7 cellular contexts compared by ENCODE assay signal in the genomic region with DNA sequence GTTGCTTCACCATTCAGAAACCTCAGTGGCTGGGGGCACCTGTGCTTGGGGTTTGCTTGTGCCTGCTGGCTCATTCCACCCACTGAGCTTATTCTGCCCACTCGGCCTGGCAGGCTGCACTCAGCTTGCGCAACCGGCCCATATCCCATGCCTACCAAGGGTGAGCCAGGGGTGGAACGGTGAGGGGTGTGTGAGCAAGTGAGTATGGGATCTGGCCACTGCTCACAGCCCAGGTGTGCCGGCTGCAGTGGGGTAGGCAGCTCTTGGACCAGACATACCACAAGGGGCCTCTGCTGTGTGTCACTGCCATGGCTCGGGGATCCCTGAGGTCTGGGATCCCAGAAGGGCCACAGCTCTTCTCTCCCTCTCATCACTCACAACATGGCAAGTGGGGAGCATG.
"Had no signal": no experiment of that assay in that cellular context is flagged by ENCODE, and none has a peak within 500 bp of the region (broad histone marks: within the 10 kb centered on the region; RNA-seq: fewer than 3 reads in every experiment).

No MANE protein-coding gene starts in this region.

- FAIRE-seq: HepG2 had no signal

- H2AFZ ChIP-seq: GM23338 had no signal

- H3K4me2 ChIP-seq: GM23338 had no signal

- H3K9me3 ChIP-seq: HAP-1 had no signal

- H3K36me3 ChIP-seq: HAP-1 had no signal

- H3K4me3 ChIP-seq: GM23338, HAP-1 had no signal

- DNase-seq: H7, HFFc6, KBM-7 had no signal

- H3K4me1 ChIP-seq: HAP-1 had no signal

- H3K27ac ChIP-seq: HL-60 had no signal
